Comparison of ENCODE assay signal across 25 cellular contexts in genomic region chr3:22587446-22587845, GRCh38.
"Had no signal": no experiment of that assay in that cellular context is flagged by ENCODE, and none has a peak within 500 bp of the region (broad histone marks: within the 10 kb centered on the region; RNA-seq: fewer than 3 reads in every experiment).

No MANE protein-coding gene starts in this region.

- H3K9ac ChIP-seq: neural progenitor cell had no signal

- H3K4me3 ChIP-seq: esophagus squamous epithelium, gastroesophageal sphincter, left lung, lower lobe of right lung, neural progenitor cell, ovary, right atrium auricular region, sigmoid colon, skin epidermis, stomach, thoracic aorta had no signal

- H3K4me3 Mint-ChIP-seq: dendritic cell treated with granulocyte-macrophage colony-stimulating factor and Interleukin-4, amounts not matched to agents 40 ng/mL and 50 ng/mL, for 4 days; effector memory CD8-positive, alpha-beta T cell; immature natural killer cell; memory B cell; natural killer cell treated with Interleukin-12 subunit alpha and Interleukin-12 subunit beta and Interleukin-15 and Interleukin-18, amount 100 ng/mL, for 72 hours; neural progenitor cell had no signal

- ATAC-seq: effector memory CD8-positive, alpha-beta T cell; gastroesophageal sphincter; left lung; lower lobe of right lung; natural killer cell treated with Interleukin-12 subunit alpha and Interleukin-12 subunit beta and Interleukin-15 and Interleukin-18, amount 100 ng/mL, for 72 hours had no signal

- H3K4me2 ChIP-seq: neural progenitor cell had no signal

- H3K4me1 Mint-ChIP-seq: immature natural killer cell, memory B cell, neural progenitor cell had no signal

- H3K27me3 ChIP-seq: esophagus squamous epithelium, gastroesophageal sphincter, left lung, neural progenitor cell, ovary, right atrium auricular region, sigmoid colon, stomach had no signal

- H3K27ac ChIP-seq: esophagus squamous epithelium, gastroesophageal sphincter, left lung, lower lobe of right lung, neural progenitor cell, ovary, right atrium auricular region, sigmoid colon, skin epidermis, stomach, thoracic aorta had no signal

- H3K27me3 Mint-ChIP-seq: dendritic cell treated with granulocyte-macrophage colony-stimulating factor and Interleukin-4, amounts not matched to agents 40 ng/mL and 50 ng/mL, for 4 days; effector memory CD8-positive, alpha-beta T cell; memory B cell; natural killer cell treated with Interleukin-12 subunit alpha and Interleukin-12 subunit beta and Interleukin-15 and Interleukin-18, amount 100 ng/mL, for 72 hours had no signal

- H3K36me3 Mint-ChIP-seq: immature natural killer cell, memory B cell, neural progenitor cell had no signal

- H3K27ac Mint-ChIP-seq: dendritic cell treated with granulocyte-macrophage colony-stimulating factor and Interleukin-4, amounts not matched to agents 40 ng/mL and 50 ng/mL, for 4 days; effector memory CD8-positive, alpha-beta T cell; immature natural killer cell; memory B cell; natural killer cell treated with Interleukin-12 subunit alpha and Interleukin-12 subunit beta and Interleukin-15 and Interleukin-18, amount 100 ng/mL, for 72 hours; neural progenitor cell had no signal

- H3K36me3 ChIP-seq: esophagus squamous epithelium, gastroesophageal sphincter, left lung, lower lobe of right lung, neural progenitor cell, ovary, right atrium auricular region, sigmoid colon, stomach, thoracic aorta had no signal

- DNase-seq: effector memory CD8-positive, alpha-beta T cell; esophagus squamous epithelium; foreskin fibroblast; glutamatergic neuron; immature natural killer cell; left lung; lower lobe of right lung; midbrain; nucleus accumbens; ovary; sigmoid colon; stimulated activated CD4-positive, alpha-beta T cell treated with anti-CD3 and anti-CD28 coated beads, Interleukin-2, amount 100 ng/mL, for 24 hours; stimulated activated naive CD4-positive, alpha-beta T cell; stomach; substantia nigra; trophoblast cell had no signal

- H3K9me3 ChIP-seq: esophagus squamous epithelium, gastroesophageal sphincter, left lung, lower lobe of right lung, ovary, right atrium auricular region, sigmoid colon, stomach, thoracic aorta had no signal

- H3K4me1 ChIP-seq: esophagus squamous epithelium, gastroesophageal sphincter, left lung, lower lobe of right lung, neural progenitor cell, right atrium auricular region, sigmoid colon, stomach had no signal

- H3K9me3 Mint-ChIP-seq: neural progenitor cell had no signal

- H2AFZ ChIP-seq: neural progenitor cell had no signal

- FAIRE-seq: keratinocyte had no signal
